Comparison of ENCODE assay signal across 24 cellular contexts in genomic region chr20:14960837-14961236, GRCh38.
"Had no signal": no experiment of that assay in that cellular context is flagged by ENCODE, and none has a peak within 500 bp of the region (broad histone marks: within the 10 kb centered on the region; RNA-seq: fewer than 3 reads in every experiment).

No MANE protein-coding gene starts in this region.

- H3K4me3 ChIP-seq: dorsolateral prefrontal cortex, gastroesophageal sphincter, heart right ventricle, lung, prostate gland, right atrium auricular region, smooth muscle cell, stomach, testis, tibial artery had no signal

- H3K27me3 ChIP-seq: dorsolateral prefrontal cortex, gastroesophageal sphincter, heart right ventricle, right atrium auricular region, stomach, testis, tibial artery had no signal

- ATAC-seq: gastroesophageal sphincter; heart right ventricle; left lobe of liver; naive thymus-derived CD4-positive, alpha-beta T cell; stimulated activated effector memory CD8-positive, alpha-beta T cell treated with anti-CD3 and anti-CD28 coated beads, Interleukin-12 subunit alpha, Interleukin-12 subunit beta, amount 100 ng/mL, for 72 hours had no signal

- H3K4me2 ChIP-seq: smooth muscle cell had no signal

- H3K27ac ChIP-seq: gastroesophageal sphincter, heart right ventricle, prostate gland, right atrium auricular region, stomach, testis, tibial artery had no signal

- H3K36me3 ChIP-seq: gastroesophageal sphincter, heart right ventricle, prostate gland, right atrium auricular region, stomach, tibial artery had no signal

- DNase-seq: dorsolateral prefrontal cortex; effector CD4-positive, alpha-beta T cell; foreskin fibroblast; glutamatergic neuron; heart right ventricle; hippocampal formation; kidney; mesenchymal stem cell; naive thymus-derived CD4-positive, alpha-beta T cell; nephron progenitor cell; stimulated activated CD4-positive, alpha-beta T cell treated with anti-CD3 and anti-CD28 coated beads, Interleukin-12 subunit alpha, Interleukin-12 subunit beta, amount 100 ng/mL, for 4 hours; stimulated activated CD4-positive, alpha-beta T cell treated with anti-CD3 and anti-CD28 coated beads, Interleukin-2, amount 100 ng/mL, for 24 hours; stimulated activated CD4-positive, alpha-beta T cell treated with anti-CD3 and anti-CD28 coated beads, Interleukin-4, amount 100 ng/mL, for 24 hours; stimulated activated naive CD4-positive, alpha-beta T cell treated with Interleukin-2 at 50 U/mL for 16 hours; stomach; testis; tibial artery had no signal

- H3K4me1 ChIP-seq: gastroesophageal sphincter, heart right ventricle, prostate gland, right atrium auricular region, testis, tibial artery had no signal
